8 cellular contexts compared by ENCODE assay signal in genomic region chr16:29148426-29148760, GRCh38.
DNase-seq lines count a peak whose midpoint lies in the region; ATAC-seq, FAIRE-seq and TF ChIP-seq lines count a peak whose summit lies in the region.
"Not testable (repeated sequence)": the region's sequence is repeated elsewhere in the genome, so short reads cannot be mapped to it uniquely, and the experiment has no call there.

No MANE protein-coding gene starts in this region.

- intact Hi-C loops in HepG2 (cut with micrococcal nuclease; ENCODE audit: unreplicated experiment); spleen (cut with DNase I; ENCODE audit: low total_unique reads): not testable (repeated sequence)

- not testable (repeated sequence) for H3K27me3 ChIP-seq in HepG2 (ENCODE audit: control insufficient read depth in 1 of 2, insufficient read depth in 2 of 2, low read length in 2 of 2); spleen (replicated peaks in 1 of 7)

- BruUV-seq in HepG2 (replicated peaks; lab: Mats Ljungman, UMichigan): not testable (repeated sequence)

- POLR2A ChIA-PET in A549 (lab: Yijun Ruan, JAX); HepG2 (lab: Yijun Ruan, JAX): not testable (repeated sequence)

- peak overlapping the region; percentile 91 to 96 (median 94) for H3K27ac Mint-ChIP-seq in IgD-negative memory B cell
- H3K27ac Mint-ChIP-seq in activated T-cell treated with anti-CD3 and anti-CD28 coated beads, Interleukin-2, amount 50 U/mL, for 72 hours: not testable (repeated sequence)
- H3K27ac Mint-ChIP-seq in stimulated activated memory B cell treated with anti-CD40 and anti-IgM and Interleukin-4, amounts not matched to agents 10 μg/mL and 1 μg/mL and 100 μg/mL, for 72 hours: peak overlapping the region; percentile 35

- FAIRE-seq in A549 (lab: Jason Lieb, UNC); HepG2 (lab: Jason Lieb, UNC): not testable (repeated sequence)

- not testable (repeated sequence) for TF ChIP-seq CTCF in A549 (IDR thresholded peaks at IDR 0.05); HepG2 (CRISPR knock-in tag; IDR thresholded peaks at IDR 0.05); spleen (IDR thresholded peaks at IDR 0.05 in 8 of 11, conservative IDR thresholded peaks at IDR 0.05 in 3 of 11)

- not testable (repeated sequence) for H3K36me3 Mint-ChIP-seq in IgD-negative memory B cell; activated T-cell treated with anti-CD3 and anti-CD28 coated beads, Interleukin-2, amount 50 U/mL, for 72 hours (ENCODE audit: insufficient read depth in 2 of 2)
- peaks cover 19% of the 10 kb centered on the region for H3K36me3 Mint-ChIP-seq in stimulated activated memory B cell treated with anti-CD40 and anti-IgM and Interleukin-4, amounts not matched to agents 10 μg/mL and 1 μg/mL and 100 μg/mL, for 72 hours

- H3K4me3 Mint-ChIP-seq in IgD-negative memory B cell: peak overlapping the region in 3 of 4 donors; percentile 25 to 70 (median 57)
- H3K4me3 Mint-ChIP-seq in activated T-cell treated with anti-CD3 and anti-CD28 coated beads, Interleukin-2, amount 50 U/mL, for 72 hours: peak overlapping the region; percentile 69 to 76
- not testable (repeated sequence) for H3K4me3 Mint-ChIP-seq in stimulated activated memory B cell treated with anti-CD40 and anti-IgM and Interleukin-4, amounts not matched to agents 10 μg/mL and 1 μg/mL and 100 μg/mL, for 72 hours

- not testable (repeated sequence) for TF ChIP-seq POLR2A in A549 (IDR thresholded peaks at IDR 0.05; ENCODE audit: low read length); HepG2 (IDR thresholded peaks at IDR 0.05; ENCODE audit: insufficient read depth in 1 of 2, low read depth in 2 of 2, low read length in 2 of 2); spleen (IDR thresholded peaks at IDR 0.05)

- H3K36me3 ChIP-seq in HepG2 (replicated peaks in 1 of 2; ENCODE audit: control insufficient read depth in 1 of 2, insufficient read depth in 2 of 2, low read length in 2 of 2): not testable (repeated sequence)
- peaks cover 0 to 26% (median 4%) of the 10 kb centered on the region in 6 donors for H3K36me3 ChIP-seq in spleen

- in situ Hi-C loops in HepG2 (cut with HindIII; ENCODE audit: extremely low pct_ligation_motif_present, low pct_unique_long_range_greater_than_20kb): not testable (repeated sequence)

- not testable (repeated sequence) for H3K79me2 ChIP-seq in HepG2 (ENCODE audit: insufficient read depth, low read length)

- TF ChIP-seq RAD21 in A549 (conservative IDR thresholded peaks at IDR 0.05 in 1 of 2, IDR thresholded peaks at IDR 0.05 in 1 of 2); HepG2 (CRISPR knock-in tag; IDR thresholded peaks at IDR 0.05): not testable (repeated sequence)

- H3K27ac ChIP-seq in A549: peak overlapping the region in 1 of 2 experiments; percentile 16; a peak in 1 of 6 replicates
- not testable (repeated sequence) for H3K27ac ChIP-seq in HepG2 (ENCODE audit: extremely low read length, insufficient read depth, low read length)
- peak overlapping the region; percentile 35 to 83 (median 68) for H3K27ac ChIP-seq in spleen

- H3K9me3 ChIP-seq in A549; HepG2 (ENCODE audit: low read length); spleen: not testable (repeated sequence)

- not testable (repeated sequence) for TF ChIP-seq EP300 in A549 (IDR thresholded peaks at IDR 0.05); HepG2 (IDR thresholded peaks at IDR 0.05; ENCODE audit: low read depth in 2 of 2, low read length in 2 of 2); HepG2 (CRISPR knock-in tag; IDR thresholded peaks at IDR 0.05; ENCODE audit: borderline replicate concordance)

- not testable (repeated sequence) for H3K4me3 ChIP-seq in A549; HepG2 (replicated peaks in 1 of 3; ENCODE audit: insufficient read depth in 1 of 3, low read depth in 2 of 3, low read length in 3 of 3)
- peak overlapping the region in 1 of 8 donors; percentile 26 for H3K4me3 ChIP-seq in spleen

- not testable (repeated sequence) for H4K20me1 ChIP-seq in HepG2 (ENCODE audit: insufficient read depth, low read length)

- not testable (repeated sequence) for H2AFZ ChIP-seq in HepG2 (ENCODE audit: low read length)

- peaks cover 9 to 20% (median 13%) of the 10 kb centered on the region in 3 donors for H3K4me1 Mint-ChIP-seq in IgD-negative memory B cell
- peaks cover 46% of the 10 kb centered on the region for H3K4me1 Mint-ChIP-seq in activated T-cell treated with anti-CD3 and anti-CD28 coated beads, Interleukin-2, amount 50 U/mL, for 72 hours (ENCODE audit: low read depth)
- H3K4me1 Mint-ChIP-seq in stimulated activated memory B cell treated with anti-CD40 and anti-IgM and Interleukin-4, amounts not matched to agents 10 μg/mL and 1 μg/mL and 100 μg/mL, for 72 hours: peaks cover 16% of the 10 kb centered on the region

- H3K4me1 ChIP-seq in A549: not testable (repeated sequence)
- peaks cover 50% of the 10 kb centered on the region for H3K4me1 ChIP-seq in HepG2 (ENCODE audit: insufficient read depth, low read length)
- H3K4me1 ChIP-seq in spleen: peaks cover 3 to 38% (median 19%) of the 10 kb centered on the region in 6 donors

- peak; percentile 10 to 25; a peak in 2 of 6 replicates for ATAC-seq in A549
- ATAC-seq in activated T-cell treated with anti-CD3 and anti-CD28 coated beads, Interleukin-2, amount 50 U/mL, for 72 hours (replicated peaks in 1 of 2): peak; percentile 64 to 67
- ATAC-seq in HepG2; stimulated activated memory B cell treated with anti-CD40 and anti-IgM and Interleukin-4, amounts not matched to agents 10 μg/mL and 1 μg/mL and 100 μg/mL, for 72 hours: not testable (repeated sequence)

- not testable (repeated sequence) for H3K9me3 Mint-ChIP-seq in IgD-negative memory B cell; activated T-cell treated with anti-CD3 and anti-CD28 coated beads, Interleukin-2, amount 50 U/mL, for 72 hours; stimulated activated memory B cell treated with anti-CD40 and anti-IgM and Interleukin-4, amounts not matched to agents 10 μg/mL and 1 μg/mL and 100 μg/mL, for 72 hours

- not testable (repeated sequence) for H3K4me2 ChIP-seq in A549
- peak overlapping the region; percentile 12; the same call in 1 of the 2 replicates for H3K4me2 ChIP-seq in HepG2 (ENCODE audit: low read depth, low read length)

- WGBS in A549 (ENCODE audit: missing lambda C conversion rate): 75% methylated on average over 6 of the region's 8 CpGs
- 41% methylated on average over 6 of the region's 8 CpGs for WGBS in HepG2 (ENCODE audit: low lambda C conversion rate)
- 55 to 73% (median 69%) methylated on average over 5 to 8 of the region's 8 CpGs for WGBS in spleen, 5 donors

- not testable (repeated sequence) for H3K27me3 Mint-ChIP-seq in IgD-negative memory B cell; activated T-cell treated with anti-CD3 and anti-CD28 coated beads, Interleukin-2, amount 50 U/mL, for 72 hours (ENCODE audit: low read depth); stimulated activated memory B cell treated with anti-CD40 and anti-IgM and Interleukin-4, amounts not matched to agents 10 μg/mL and 1 μg/mL and 100 μg/mL, for 72 hours

- CTCF ChIA-PET in A549 (lab: Yijun Ruan, JAX): interaction anchor here (1.3 kb wide), 1 partner anchor 34 kb away, joined by 4 read pairs; no protein-coding TSS in a partner anchor
- CTCF ChIA-PET in HepG2 (lab: Yijun Ruan, JAX; ENCODE audit: low intra/inter-chr PET ratio, low total read pairs): not testable (repeated sequence)

- not testable (repeated sequence) for H3K9ac ChIP-seq in HepG2 (ENCODE audit: insufficient read depth, low read depth, low read length)

- DNase-seq in A549 (ENCODE audit: low read depth in 1 of 2, low spot score in 1 of 2); HepG2 (ENCODE audit: low spot score); spleen: not testable (repeated sequence)
- peak; percentile 23 to 40 for DNase-seq in activated CD4-positive, alpha-beta T cell treated with anti-CD3 and anti-CD28 coated beads, Interleukin-2, amount 50 U/mL, for 4 hours
- peak; percentile 21 to 25 for DNase-seq in activated T-cell treated with anti-CD3 and anti-CD28 coated beads, Interleukin-2, amount 50 U/mL, for 72 hours
- DNase-seq in amniotic epithelial cell (ENCODE audit: low read depth): peak; percentile 28

TF ChIP-seq in HepG2, 621 proteins besides CTCF, POLR2A, EP300 and RAD21:
- TF ChIP-seq ZNF18 (CRISPR knock-in tag; IDR thresholded peaks at IDR 0.05; ENCODE audit: insufficient replicate concordance): peak; percentile 87
